Comparison of ENCODE assay signal across 8 cellular contexts in the genomic region with DNA sequence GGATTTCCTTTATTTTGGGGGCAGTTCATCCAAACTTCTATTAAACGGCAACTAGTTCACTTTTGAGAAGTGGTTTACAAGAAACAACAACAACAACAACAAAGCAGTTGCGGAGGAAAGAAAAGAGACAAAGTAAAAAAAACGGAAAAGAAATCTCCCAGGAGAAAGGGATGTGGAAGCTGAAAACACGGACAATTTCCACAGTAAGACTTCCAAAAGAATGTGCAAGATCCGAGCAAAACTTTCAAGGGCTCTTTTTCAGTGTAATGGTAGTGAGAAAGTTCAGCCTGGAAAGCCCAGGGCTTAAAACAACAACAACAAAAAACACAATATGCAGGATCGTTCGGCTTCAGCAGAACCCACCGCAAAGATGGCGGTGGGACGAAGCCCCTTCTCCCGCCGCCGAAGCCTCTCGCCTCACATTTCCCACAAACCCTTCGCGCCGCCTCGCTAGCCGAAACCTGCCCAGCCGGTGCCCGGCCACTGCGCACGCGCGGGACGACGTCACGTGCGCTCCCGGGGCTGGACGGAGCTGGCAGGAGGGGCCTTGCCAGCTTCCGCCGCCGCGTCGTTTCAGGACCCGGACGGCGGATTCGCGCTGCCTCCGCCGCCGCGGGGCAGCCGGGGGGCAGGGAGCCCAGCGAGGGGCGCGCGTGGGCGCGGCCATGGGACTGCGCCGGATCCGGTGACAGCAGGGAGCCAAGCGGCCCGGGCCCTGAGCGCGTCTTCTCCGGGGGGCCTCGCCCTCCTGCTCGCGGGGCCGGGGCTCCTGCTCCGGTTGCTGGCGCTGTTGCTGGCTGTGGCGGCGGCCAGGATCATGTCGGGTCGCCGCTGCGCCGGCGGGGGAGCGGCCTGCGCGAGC. TPM values are rescaled to one million over a fixed set of nuclear protein-coding genes. Genes with fewer than 3 reads are reported as not detected.
DNase-seq lines count a peak whose midpoint lies in the region; ATAC-seq and TF ChIP-seq lines count a peak whose summit lies in the region.

TNKS2 (plus strand) TSS at position 553 of the 862 bp plus-strand sequence; CDS start at position 818, 265 bp downstream.

- H3K4me3 Mint-ChIP-seq in natural killer cell = peak within 1 kb of the TSS; percentile 97

- peak; percentile 77 to 91 (median 88) for ATAC-seq in natural killer cell

- intact Hi-C loops in natural killer cell (cut with micrococcal nuclease) = loop anchor here (2.0 to 10.0 kb wide), 3 partner anchors 111 to 581 kb away; partner anchors contain the start of genes CPEB3, FGFBP3 and MARCHF5

- peak; percentile 88 for TF ChIP-seq POLR2A in Raji (IDR thresholded peaks at IDR 0.05; ENCODE audit: insufficient read depth, low read depth, low read length)

- no peak for TF ChIP-seq CTCF in natural killer cell (IDR thresholded peaks at IDR 0.05)

- no peaks in the 10 kb centered on the region for H3K27me3 Mint-ChIP-seq in natural killer cell (ENCODE audit: low read depth in 2 of 2)

- H3K9me3 Mint-ChIP-seq in natural killer cell = no peaks in the 10 kb centered on the region

- H3K36me3 Mint-ChIP-seq in natural killer cell = no peaks in the 10 kb centered on the region

- peak; percentile 98 for DNase-seq in ELF-1 (ENCODE audit: low read depth, low spot score)
- DNase-seq in H4 (ENCODE audit: low spot score) = peak; percentile 92
- DNase-seq in LoVo (ENCODE audit: low spot score) = peak; percentile 93
- peak; percentile 89 for DNase-seq in activated T-helper 9 cell treated with anti-CD3 and anti-CD28 coated beads, Interleukin-2, amount 50 U/mL, for 16 hours (ENCODE audit: low read depth)
- DNase-seq in fibroblast of peridontal ligament (ENCODE audit: extremely low read depth) = peak; percentile 90
- peak; percentile 92 for DNase-seq in natural killer cell
- peak; percentile 83 to 92 (median 88) for DNase-seq in stimulated activated naive CD4-positive, alpha-beta T cell (lab: John Stamatoyannopoulos, UW)

- peak within 1 kb of the TSS; percentile 97 for H3K27ac Mint-ChIP-seq in natural killer cell

- H3K4me1 Mint-ChIP-seq in natural killer cell = peaks cover 68 to 73% of the 10 kb centered on the region in 2 donors

RNA-seq across cellular contexts. Expression of gene TNKS2, which starts in this region (rescaled TPM):
- 13.1 and 13.2 TPM in 2 replicates for total RNA-seq in H4 (2014; rRNA removed; shearing (Covaris generic))
- total RNA-seq in natural killer cell = 10 to 100 TPM; 47.0 to 50.9 (median 47.9) TPM

Comparison
In these comparisons a context has a peak if more than half of its experiments do, and no peak if none do; other contexts are left out.
1. Peak in every context shown above with its lines: DNase-seq and ATAC-seq.